In the genomic region with DNA sequence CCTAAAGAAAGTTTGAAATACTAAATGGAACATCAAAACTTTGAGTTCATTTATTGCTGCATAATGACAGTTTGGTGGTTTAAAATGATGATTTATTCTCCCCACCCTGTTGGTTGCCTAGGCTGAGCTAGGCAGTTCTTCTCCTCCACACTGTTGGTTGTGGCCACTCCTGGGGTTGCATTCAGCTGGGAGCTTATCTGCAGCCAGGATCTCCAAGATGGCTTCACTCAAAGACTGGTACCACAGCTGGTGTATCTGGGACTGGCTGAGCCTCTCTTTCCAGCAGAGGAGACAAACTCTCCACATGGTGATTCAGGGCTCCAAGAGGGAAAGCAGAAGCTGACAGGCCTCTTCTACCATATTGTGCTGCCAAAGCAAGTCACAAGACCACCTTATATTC, we compare ENCODE assay signal across 1 cellular context.
TF ChIP-seq lines count a peak whose summit lies in the region.

No MANE protein-coding gene starts in this region.

TF ChIP-seq in K562, 482 proteins besides CTCF, POLR2A, EP300 and RAD21 (continued from another document):
- TF ChIP-seq, protein P1, sequence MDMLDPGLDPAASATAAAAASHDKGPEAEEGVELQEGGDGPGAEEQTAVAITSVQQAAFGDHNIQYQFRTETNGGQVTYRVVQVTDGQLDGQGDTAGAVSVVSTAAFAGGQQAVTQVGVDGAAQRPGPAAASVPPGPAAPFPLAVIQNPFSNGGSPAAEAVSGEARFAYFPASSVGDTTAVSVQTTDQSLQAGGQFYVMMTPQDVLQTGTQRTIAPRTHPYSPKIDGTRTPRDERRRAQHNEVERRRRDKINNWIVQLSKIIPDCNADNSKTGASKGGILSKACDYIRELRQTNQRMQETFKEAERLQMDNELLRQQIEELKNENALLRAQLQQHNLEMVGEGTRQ (CRISPR knock-in tag; IDR thresholded peaks at IDR 0.05): no peak
